1 cellular context compared by ENCODE assay signal in the genomic region with DNA sequence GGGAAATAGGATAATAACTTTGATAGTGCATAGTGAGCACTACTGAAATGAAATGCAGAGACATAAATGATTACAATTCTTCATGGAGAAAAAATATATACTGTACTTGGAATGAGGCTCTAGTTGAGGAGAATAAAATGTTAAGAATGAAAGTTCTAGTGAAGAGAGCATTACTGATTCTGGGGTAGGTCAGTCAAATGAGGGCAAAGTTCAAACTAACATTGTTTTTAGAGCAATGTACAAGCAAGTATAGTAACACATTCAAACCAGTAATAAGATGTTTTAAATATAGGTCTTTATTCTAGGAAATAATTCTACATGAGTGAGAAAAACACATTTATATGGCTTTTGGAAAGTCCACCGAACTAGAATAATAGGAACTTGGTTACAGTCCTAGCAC.
TF ChIP-seq lines count a peak whose summit lies in the region.

No MANE protein-coding gene starts in this region.

TF ChIP-seq in A549, 52 proteins besides CTCF, POLR2A, EP300 and RAD21 (continued from another document):
- TF ChIP-seq, protein P1, sequence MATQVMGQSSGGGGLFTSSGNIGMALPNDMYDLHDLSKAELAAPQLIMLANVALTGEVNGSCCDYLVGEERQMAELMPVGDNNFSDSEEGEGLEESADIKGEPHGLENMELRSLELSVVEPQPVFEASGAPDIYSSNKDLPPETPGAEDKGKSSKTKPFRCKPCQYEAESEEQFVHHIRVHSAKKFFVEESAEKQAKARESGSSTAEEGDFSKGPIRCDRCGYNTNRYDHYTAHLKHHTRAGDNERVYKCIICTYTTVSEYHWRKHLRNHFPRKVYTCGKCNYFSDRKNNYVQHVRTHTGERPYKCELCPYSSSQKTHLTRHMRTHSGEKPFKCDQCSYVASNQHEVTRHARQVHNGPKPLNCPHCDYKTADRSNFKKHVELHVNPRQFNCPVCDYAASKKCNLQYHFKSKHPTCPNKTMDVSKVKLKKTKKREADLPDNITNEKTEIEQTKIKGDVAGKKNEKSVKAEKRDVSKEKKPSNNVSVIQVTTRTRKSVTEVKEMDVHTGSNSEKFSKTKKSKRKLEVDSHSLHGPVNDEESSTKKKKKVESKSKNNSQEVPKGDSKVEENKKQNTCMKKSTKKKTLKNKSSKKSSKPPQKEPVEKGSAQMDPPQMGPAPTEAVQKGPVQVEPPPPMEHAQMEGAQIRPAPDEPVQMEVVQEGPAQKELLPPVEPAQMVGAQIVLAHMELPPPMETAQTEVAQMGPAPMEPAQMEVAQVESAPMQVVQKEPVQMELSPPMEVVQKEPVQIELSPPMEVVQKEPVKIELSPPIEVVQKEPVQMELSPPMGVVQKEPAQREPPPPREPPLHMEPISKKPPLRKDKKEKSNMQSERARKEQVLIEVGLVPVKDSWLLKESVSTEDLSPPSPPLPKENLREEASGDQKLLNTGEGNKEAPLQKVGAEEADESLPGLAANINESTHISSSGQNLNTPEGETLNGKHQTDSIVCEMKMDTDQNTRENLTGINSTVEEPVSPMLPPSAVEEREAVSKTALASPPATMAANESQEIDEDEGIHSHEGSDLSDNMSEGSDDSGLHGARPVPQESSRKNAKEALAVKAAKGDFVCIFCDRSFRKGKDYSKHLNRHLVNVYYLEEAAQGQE (IDR thresholded peaks at IDR 0.05) = no peak
- no peak for TF ChIP-seq HOXA7 (CRISPR knock-in tag; IDR thresholded peaks at IDR 0.05)
- no peak for TF ChIP-seq JUNB (IDR thresholded peaks at IDR 0.05)
- TF ChIP-seq SREBF2 (IDR thresholded peaks at IDR 0.05) = no peak
- TF ChIP-seq HDAC2 (IDR thresholded peaks at IDR 0.05) = no peak
- TF ChIP-seq, protein P2, sequence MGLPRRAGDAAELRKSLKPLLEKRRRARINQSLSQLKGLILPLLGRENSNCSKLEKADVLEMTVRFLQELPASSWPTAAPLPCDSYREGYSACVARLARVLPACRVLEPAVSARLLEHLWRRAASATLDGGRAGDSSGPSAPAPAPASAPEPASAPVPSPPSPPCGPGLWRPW (IDR thresholded peaks at IDR 0.05) = no peak
- TF ChIP-seq, protein P3, sequence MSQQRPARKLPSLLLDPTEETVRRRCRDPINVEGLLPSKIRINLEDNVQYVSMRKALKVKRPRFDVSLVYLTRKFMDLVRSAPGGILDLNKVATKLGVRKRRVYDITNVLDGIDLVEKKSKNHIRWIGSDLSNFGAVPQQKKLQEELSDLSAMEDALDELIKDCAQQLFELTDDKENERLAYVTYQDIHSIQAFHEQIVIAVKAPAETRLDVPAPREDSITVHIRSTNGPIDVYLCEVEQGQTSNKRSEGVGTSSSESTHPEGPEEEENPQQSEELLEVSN (IDR thresholded peaks at IDR 0.05; ENCODE audit: borderline replicate concordance, low read depth) = no peak
TF ChIP-seq in A549: peak in this region for 0.
